ENCODE assay signal across 7 cellular contexts in the genomic region with DNA sequence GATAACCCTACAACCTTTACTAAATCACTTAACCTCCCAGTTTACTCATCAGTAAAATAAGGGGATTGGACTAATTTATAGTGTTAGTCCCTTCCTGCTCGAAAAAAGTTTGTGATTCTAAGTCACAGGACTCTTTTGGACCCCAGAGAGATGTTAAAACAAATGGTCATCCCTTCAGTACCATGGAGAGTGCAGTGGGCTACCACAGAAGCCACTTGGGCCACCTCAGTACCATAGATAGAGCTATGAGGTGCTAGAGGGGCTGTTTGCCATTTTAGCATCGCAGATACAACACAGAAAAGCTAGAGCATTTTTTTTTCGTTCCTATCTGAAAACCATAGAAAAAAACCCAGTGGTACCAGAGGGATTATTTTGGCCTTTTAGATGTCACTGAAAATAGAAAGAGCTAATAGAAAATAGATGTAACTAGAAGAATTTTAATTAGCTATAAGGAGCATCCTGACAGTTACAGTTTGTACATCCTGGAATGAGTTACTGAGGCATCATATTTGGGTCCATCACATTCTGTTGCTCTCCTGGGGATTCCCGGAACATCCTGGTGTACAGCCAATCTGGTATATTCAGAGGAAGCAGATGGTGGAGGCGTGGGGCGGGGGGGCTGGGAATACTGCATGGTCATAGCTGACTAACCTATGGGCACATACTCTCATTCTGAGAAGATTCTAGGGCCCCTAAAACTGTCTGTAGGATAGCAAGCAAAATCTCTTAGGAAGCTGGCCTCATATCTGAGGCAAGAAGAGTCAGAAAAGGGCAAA. TPM values are rescaled to one million over a fixed set of nuclear protein-coding genes. Genes with fewer than 3 reads are reported as not detected.
DNase-seq lines count a peak whose midpoint lies in the region; ATAC-seq, FAIRE-seq and TF ChIP-seq lines count a peak whose summit lies in the region.
"Had no signal": no experiment of that assay in that cellular context is flagged by ENCODE, and none has a peak within 500 bp of the region (broad histone marks: within the 10 kb centered on the region; RNA-seq: fewer than 3 reads in every experiment).

No MANE protein-coding gene starts in this region.

- H3K36me3 Mint-ChIP-seq in glutamatergic neuron (ENCODE audit: unreplicated experiment) = peaks cover 3% of the 10 kb centered on the region
- H3K36me3 Mint-ChIP-seq: activated naive CD8-positive, alpha-beta T cell treated with anti-CD3 and anti-CD28 coated beads, Interleukin-2, amount 10 ng/mL, durations not matched to agents 7 days and 5 days had no signal

- 0 out of 6 replicates have a peak overlapping the region, but pooled peaks of 1 of the 2 experiments have one; percentile 5 for H3K27ac ChIP-seq in A549

- peak overlapping the region; percentile 97 for H3K4me3 Mint-ChIP-seq in glutamatergic neuron (ENCODE audit: unreplicated experiment)
- H3K4me3 Mint-ChIP-seq: activated naive CD8-positive, alpha-beta T cell treated with anti-CD3 and anti-CD28 coated beads, Interleukin-2, amount 10 ng/mL, durations not matched to agents 7 days and 5 days had no signal

- peak overlapping the region; percentile 100 for H3K27ac Mint-ChIP-seq in glutamatergic neuron (ENCODE audit: unreplicated experiment)
- H3K27ac Mint-ChIP-seq: activated naive CD8-positive, alpha-beta T cell treated with anti-CD3 and anti-CD28 coated beads, Interleukin-2, amount 10 ng/mL, durations not matched to agents 7 days and 5 days had no signal

- no peak for TF ChIP-seq RAD21 in A549 (conservative IDR thresholded peaks at IDR 0.05 in 1 of 2, IDR thresholded peaks at IDR 0.05 in 1 of 2)

- H3K9me3 Mint-ChIP-seq in glutamatergic neuron (ENCODE audit: unreplicated experiment) = peaks cover 38% of the 10 kb centered on the region
- H3K9me3 Mint-ChIP-seq: activated naive CD8-positive, alpha-beta T cell treated with anti-CD3 and anti-CD28 coated beads, Interleukin-2, amount 10 ng/mL, durations not matched to agents 7 days and 5 days had no signal

- intact Hi-C loops in posterior vena cava (cut with DNase I) = no loop called here

- TF ChIP-seq CTCF in A549 (IDR thresholded peaks at IDR 0.05) = no peak
- TF ChIP-seq CTCF in glutamatergic neuron (IDR thresholded peaks at IDR 0.05; ENCODE audit: partially characterized antibody, unreplicated experiment) = no peak

- H3K9me3 ChIP-seq in A549 = no peaks in the 10 kb centered on the region

- H3K27me3 Mint-ChIP-seq in glutamatergic neuron (ENCODE audit: unreplicated experiment) = peaks cover 44% of the 10 kb centered on the region

- CTCF ChIA-PET in A549 (lab: Yijun Ruan, JAX) = interaction anchor here (0.6 to 13.7 kb wide), 11 partner anchors 10 to 461 kb away, joined by 3 to 369 read pairs (median 8); a partner anchor contains a TSS

- 70% methylated on average over 6 of the region's 6 CpGs for WGBS in A549 (ENCODE audit: missing lambda C conversion rate)

- no peak for ATAC-seq in A549
- no peak for ATAC-seq in GM18861 (IDR thresholded peaks at IDR 0.05; ENCODE audit: unreplicated experiment)
- no peak for ATAC-seq in HG02938 (IDR thresholded peaks at IDR 0.05; ENCODE audit: unreplicated experiment)

- POLR2A ChIA-PET in A549 (lab: Yijun Ruan, JAX) = interaction anchor here (0.8 to 2.8 kb wide), 2 partner anchors 9 to 24 kb away, joined by 3 to 9 read pairs; no protein-coding TSS in a partner anchor

- H3K4me1 Mint-ChIP-seq in glutamatergic neuron (ENCODE audit: low read depth, unreplicated experiment) = peaks cover 50% of the 10 kb centered on the region

- no peak for TF ChIP-seq EP300 in A549 (IDR thresholded peaks at IDR 0.05)

- no peak for TF ChIP-seq POLR2A in A549 (IDR thresholded peaks at IDR 0.05; ENCODE audit: low read length)

- no peak for FAIRE-seq in A549 (lab: Jason Lieb, UNC)

- peaks cover 45% of the 10 kb centered on the region for H3K4me1 ChIP-seq in A549

- no peak overlapping the region for H3K4me3 ChIP-seq in A549

- DNase-seq in A549 (ENCODE audit: low read depth in 1 of 2, low spot score in 1 of 2) (no peak), NCI-H524 treated with DMSO at 0.1 percent for 48 hours (lab: John Stamatoyannopoulos, UW) (peak; percentile 88), glutamatergic neuron (peak; percentile 55), posterior vena cava (ENCODE audit: low spot score) (no peak)
- DNase-seq: activated naive CD8-positive, alpha-beta T cell treated with anti-CD3 and anti-CD28 coated beads, Interleukin-2, amount 10 ng/mL, durations not matched to agents 7 days and 5 days had no signal

- peak overlapping the region; percentile 94; the same call in 1 of the 3 replicates for H3K4me2 ChIP-seq in A549

TF ChIP-seq in A549, 52 proteins besides CTCF, POLR2A, EP300 and RAD21:
- TF ChIP-seq EHMT2 (IDR thresholded peaks at IDR 0.05; ENCODE audit: low read depth) (0 out of 2 replicates have a peak, but pooled peaks have one; percentile 34), RARB (CRISPR knock-in tag; IDR thresholded peaks at IDR 0.05) (no peak)
- TF ChIP-seq, protein P1, sequence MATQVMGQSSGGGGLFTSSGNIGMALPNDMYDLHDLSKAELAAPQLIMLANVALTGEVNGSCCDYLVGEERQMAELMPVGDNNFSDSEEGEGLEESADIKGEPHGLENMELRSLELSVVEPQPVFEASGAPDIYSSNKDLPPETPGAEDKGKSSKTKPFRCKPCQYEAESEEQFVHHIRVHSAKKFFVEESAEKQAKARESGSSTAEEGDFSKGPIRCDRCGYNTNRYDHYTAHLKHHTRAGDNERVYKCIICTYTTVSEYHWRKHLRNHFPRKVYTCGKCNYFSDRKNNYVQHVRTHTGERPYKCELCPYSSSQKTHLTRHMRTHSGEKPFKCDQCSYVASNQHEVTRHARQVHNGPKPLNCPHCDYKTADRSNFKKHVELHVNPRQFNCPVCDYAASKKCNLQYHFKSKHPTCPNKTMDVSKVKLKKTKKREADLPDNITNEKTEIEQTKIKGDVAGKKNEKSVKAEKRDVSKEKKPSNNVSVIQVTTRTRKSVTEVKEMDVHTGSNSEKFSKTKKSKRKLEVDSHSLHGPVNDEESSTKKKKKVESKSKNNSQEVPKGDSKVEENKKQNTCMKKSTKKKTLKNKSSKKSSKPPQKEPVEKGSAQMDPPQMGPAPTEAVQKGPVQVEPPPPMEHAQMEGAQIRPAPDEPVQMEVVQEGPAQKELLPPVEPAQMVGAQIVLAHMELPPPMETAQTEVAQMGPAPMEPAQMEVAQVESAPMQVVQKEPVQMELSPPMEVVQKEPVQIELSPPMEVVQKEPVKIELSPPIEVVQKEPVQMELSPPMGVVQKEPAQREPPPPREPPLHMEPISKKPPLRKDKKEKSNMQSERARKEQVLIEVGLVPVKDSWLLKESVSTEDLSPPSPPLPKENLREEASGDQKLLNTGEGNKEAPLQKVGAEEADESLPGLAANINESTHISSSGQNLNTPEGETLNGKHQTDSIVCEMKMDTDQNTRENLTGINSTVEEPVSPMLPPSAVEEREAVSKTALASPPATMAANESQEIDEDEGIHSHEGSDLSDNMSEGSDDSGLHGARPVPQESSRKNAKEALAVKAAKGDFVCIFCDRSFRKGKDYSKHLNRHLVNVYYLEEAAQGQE (IDR thresholded peaks at IDR 0.05) = peak; percentile 92

RNA-seq across cellular contexts. Expression of a gene that starts 2.8 kb away (rescaled TPM):
- polyA plus RNA-seq in A549 (2011; rRNA removed) (17.3 and 18.5 TPM in 2 replicates), A549 (2017; fragmentation: RNase III; extraction: RNeasy Plus Mini Kit Qiagen cat#74134 plus additional on column Dnase treatment) (21.5 to 31.0 TPM (median 29.8 TPM) in 3 replicates)
- 27.7 and 44.4 TPM in 2 replicates for polyA plus RNA-seq in A549 (2012; cell fraction: cytosol; rRNA removed)
- 69.3 and 96.5 TPM in 2 replicates for polyA plus RNA-seq in A549 (2012; cell fraction: nucleus; rRNA removed)
- 14.0 and 17.0 TPM in 2 replicates for polyA minus RNA-seq in A549 (2011; rRNA and poly(A)+ RNA removed)
- total RNA-seq in glutamatergic neuron (ENCODE audit: unreplicated experiment) (103 TPM), posterior vena cava (10 to 100 TPM; 27.0 to 37.6 TPM)

RNA-seq across cellular contexts. Expression of a gene that starts 5.2 kb away (rescaled TPM):
- polyA plus RNA-seq in A549 (2011; rRNA removed) (0.81 and 1.0 TPM in 2 replicates), A549 (2017; fragmentation: RNase III; extraction: RNeasy Plus Mini Kit Qiagen cat#74134 plus additional on column Dnase treatment) (0.54 to 0.83 TPM (median 0.64 TPM) in 3 replicates)
- polyA plus RNA-seq in A549 (2012; cell fraction: cytosol; rRNA removed) = 0.33 and 0.45 TPM in 2 replicates
- polyA plus RNA-seq in A549 (2012; cell fraction: nucleus; rRNA removed) = 0.55 and 0.61 TPM in 2 replicates
- 0.45 and 0.73 TPM in 2 replicates for polyA minus RNA-seq in A549 (2011; rRNA and poly(A)+ RNA removed)
- total RNA-seq in glutamatergic neuron (ENCODE audit: unreplicated experiment) (0.64 TPM), posterior vena cava (not detected)
- total RNA-seq: activated naive CD8-positive, alpha-beta T cell treated with anti-CD3 and anti-CD28 coated beads, Interleukin-2, amount 10 ng/mL, durations not matched to agents 7 days and 5 days had no signal

RNA-seq across cellular contexts. Expression of a gene that starts 25.5 kb away (rescaled TPM):
- polyA plus RNA-seq in A549 (2011; rRNA removed) (7.8 and 12.9 TPM in 2 replicates), A549 (2017; fragmentation: RNase III; extraction: RNeasy Plus Mini Kit Qiagen cat#74134 plus additional on column Dnase treatment) (7.9 to 9.9 TPM (median 9.6 TPM) in 3 replicates)
- 11.9 and 15.3 TPM in 2 replicates for polyA plus RNA-seq in A549 (2012; cell fraction: cytosol; rRNA removed)
- polyA plus RNA-seq in A549 (2012; cell fraction: nucleus; rRNA removed) = 33.3 and 42.3 TPM in 2 replicates
- polyA minus RNA-seq in A549 (2011; rRNA and poly(A)+ RNA removed) = 17.8 and 19.7 TPM in 2 replicates
- total RNA-seq in glutamatergic neuron (ENCODE audit: unreplicated experiment) (42.4 TPM), posterior vena cava (10 to 100 TPM; 41.4 to 48.6 TPM)

RNA-seq across cellular contexts. Expression of a gene that starts 38.0 kb away (rescaled TPM):
- polyA plus RNA-seq in A549 (2011; rRNA removed) (not detected in 2 replicates), A549 (2017; fragmentation: RNase III; extraction: RNeasy Plus Mini Kit Qiagen cat#74134 plus additional on column Dnase treatment) (not detected in 3 replicates)
- not detected in 2 replicates for polyA plus RNA-seq in A549 (2012; cell fraction: cytosol; rRNA removed)
- polyA plus RNA-seq in A549 (2012; cell fraction: nucleus; rRNA removed) = not detected in 2 replicates
- polyA minus RNA-seq in A549 (2011; rRNA and poly(A)+ RNA removed) = not detected in 2 replicates
- total RNA-seq in glutamatergic neuron (ENCODE audit: unreplicated experiment) (not detected), posterior vena cava (not detected)
- total RNA-seq: activated naive CD8-positive, alpha-beta T cell treated with anti-CD3 and anti-CD28 coated beads, Interleukin-2, amount 10 ng/mL, durations not matched to agents 7 days and 5 days had no signal

RNA-seq across cellular contexts. Expression of a gene that starts 53.5 kb away (rescaled TPM):
- polyA plus RNA-seq in A549 (2011; rRNA removed) (not detected in 2 replicates), A549 (2017; fragmentation: RNase III; extraction: RNeasy Plus Mini Kit Qiagen cat#74134 plus additional on column Dnase treatment) (not detected in 3 replicates)
- polyA plus RNA-seq in A549 (2012; cell fraction: cytosol; rRNA removed) = not detected in 2 replicates
- polyA plus RNA-seq in A549 (2012; cell fraction: nucleus; rRNA removed) = not detected in 2 replicates
- not detected in 2 replicates for polyA minus RNA-seq in A549 (2011; rRNA and poly(A)+ RNA removed)
- total RNA-seq in glutamatergic neuron (ENCODE audit: unreplicated experiment) (not detected), posterior vena cava (not detected)
- total RNA-seq: activated naive CD8-positive, alpha-beta T cell treated with anti-CD3 and anti-CD28 coated beads, Interleukin-2, amount 10 ng/mL, durations not matched to agents 7 days and 5 days had no signal

Comparison
In these comparisons a context has a peak if more than half of its experiments do, and no peak if none do; other contexts are left out.
1. DNase-seq: peak in NCI-H524 treated with DMSO at 0.1 percent for 48 hours (single experiment) and glutamatergic neuron (single experiment); none in A549 (0 of 2) and posterior vena cava (single experiment).